Comparison of ENCODE assay signal across 2 cellular contexts in genomic region chr22:43109921-43110443, GRCh38.
TF ChIP-seq lines count a peak whose summit lies in the region.

No MANE protein-coding gene starts in this region.

TF ChIP-seq in IMR-90, 13 proteins besides CTCF, POLR2A, EP300 and RAD21:
- TF ChIP-seq FOS (IDR thresholded peaks at IDR 0.05; ENCODE audit: low read depth, low read length) (no peak), CEBPB (IDR thresholded peaks at IDR 0.05; ENCODE audit: low read depth, low read length) (no peak), MAFK (IDR thresholded peaks at IDR 0.05; ENCODE audit: low read depth, low read length) (no peak), BHLHE40 (IDR thresholded peaks at IDR 0.05; ENCODE audit: low read depth, low read length) (no peak), MAZ (IDR thresholded peaks at IDR 0.05; ENCODE audit: borderline replicate concordance, low read depth, low read length) (no peak), ELK1 (IDR thresholded peaks at IDR 0.05; ENCODE audit: borderline replicate concordance, low read depth, low read length) (no peak), SMC3 (IDR thresholded peaks at IDR 0.05; ENCODE audit: low read depth, low read length) (no peak), RCOR1 (IDR thresholded peaks at IDR 0.05; ENCODE audit: insufficient replicate concordance, low read length) (no peak), USF2 (IDR thresholded peaks at IDR 0.05; ENCODE audit: low read depth, low read length) (no peak), CHD1 (IDR thresholded peaks at IDR 0.05; ENCODE audit: low read depth, low read length) (no peak)

TF ChIP-seq in GM12878, 131 proteins besides CTCF, POLR2A, EP300 and RAD21:
- TF ChIP-seq MTA2 (IDR thresholded peaks at IDR 0.05; ENCODE audit: low read depth) (no peak), NR2C1 (IDR thresholded peaks at IDR 0.05) (no peak), MYB (IDR thresholded peaks at IDR 0.05; ENCODE audit: borderline replicate concordance, low read depth, low read length) (no peak)
